In genomic region chr12:75889214-75889613, GRCh38 we compare ENCODE assay signal across 15 cellular contexts.
DNase-seq lines count a peak whose midpoint lies in the region; ATAC-seq and TF ChIP-seq lines count a peak whose summit lies in the region.
"Had no signal": no experiment of that assay in that cellular context is flagged by ENCODE, and none has a peak within 500 bp of the region (broad histone marks: within the 10 kb centered on the region; RNA-seq: fewer than 3 reads in every experiment).

No MANE protein-coding gene starts in this region.

- CTCF ChIA-PET in activated CD4-positive, alpha-beta T cell treated with anti-CD3 and anti-CD28 coated beads for 36 hours (lab: Charles Lee): interaction anchor here (0.6 kb wide), 1 partner anchor 9 kb away, joined by 3 read pairs; no protein-coding TSS in a partner anchor

- H3K36me3 ChIP-seq in ectodermal cell (ENCODE audit: control insufficient read depth, insufficient read depth, low read length): no peaks in the 10 kb centered on the region
- H3K36me3 ChIP-seq in mesodermal cell (ENCODE audit: control insufficient read depth, insufficient read depth, low read length): no peaks in the 10 kb centered on the region
- H3K36me3 ChIP-seq in testis (ENCODE audit: low read depth, missing control alignments): no peaks in the 10 kb centered on the region
- no peaks in the 10 kb centered on the region for H3K36me3 ChIP-seq in vagina
- H3K36me3 ChIP-seq: pancreas had no signal

- POLR2A ChIA-PET in activated CD4-positive, alpha-beta T cell treated with anti-CD3 and anti-CD28 coated beads for 36 hours (lab: Charles Lee): no interaction called here

- H3K27me3 ChIP-seq in right cardiac atrium (ENCODE audit: control insufficient read depth, insufficient read depth): no peaks in the 10 kb centered on the region
- no peaks in the 10 kb centered on the region for H3K27me3 ChIP-seq in ectodermal cell (ENCODE audit: control insufficient read depth, insufficient read depth, low read length, poor library complexity, severe bottlenecking)
- H3K27me3 ChIP-seq in testis: no peaks in the 10 kb centered on the region
- no peaks in the 10 kb centered on the region for H3K27me3 ChIP-seq in vagina
- H3K27me3 ChIP-seq: pancreas had no signal

- 48% methylated on average over 8 of the region's 8 CpGs for WGBS in right cardiac atrium
- 40 to 46% methylated on average over 8 of the region's 8 CpGs for WGBS in ectodermal cell, 2 experiments
- WGBS in mesodermal cell (ENCODE audit: insufficient coverage in 2 of 2), 2 experiments: 39 to 69% methylated on average over 5 of the region's 8 CpGs
- WGBS in testis, 2 donors: 21 to 36% methylated on average over 7 to 8 of the region's 8 CpGs

- H3K4me3 ChIP-seq in right cardiac atrium (ENCODE audit: low read length): no peak overlapping the region
- H3K4me3 ChIP-seq in ectodermal cell (ENCODE audit: insufficient read depth, low read depth, low read length): no peak overlapping the region
- no peak overlapping the region for H3K4me3 ChIP-seq in mesodermal cell (ENCODE audit: extremely low read depth, insufficient read depth, low read length, poor library complexity, severe bottlenecking)
- H3K4me3 ChIP-seq in testis: no peak overlapping the region
- H3K4me3 ChIP-seq in vagina: no peak overlapping the region
- H3K4me3 ChIP-seq: pancreas had no signal

- no peak overlapping the region for H3K27ac ChIP-seq in right cardiac atrium (ENCODE audit: low read length)
- H3K27ac ChIP-seq in ectodermal cell (ENCODE audit: insufficient read depth, low read depth, low read length, poor library complexity, severe bottlenecking): peak overlapping the region; percentile 57
- peak overlapping the region; percentile 72 for H3K27ac ChIP-seq in mesodermal cell (ENCODE audit: low read depth, low read length, severe bottlenecking)
- H3K27ac ChIP-seq in testis: peak overlapping the region in 1 of 2 donors; percentile 69
- H3K27ac ChIP-seq in vagina: no peak overlapping the region
- H3K27ac ChIP-seq: KMS-11, pancreas had no signal

- no peaks in the 10 kb centered on the region for H3K9me3 Mint-ChIP-seq in activated CD4-positive, alpha-beta T cell treated with anti-CD3 and anti-CD28 coated beads for 36 hours (ENCODE audit: low read depth)

- no peak for TF ChIP-seq CTCF in testis (IDR thresholded peaks at IDR 0.05)
- TF ChIP-seq CTCF in vagina (IDR thresholded peaks at IDR 0.05): no peak

- no peak overlapping the region for H3K4me3 Mint-ChIP-seq in activated CD4-positive, alpha-beta T cell treated with anti-CD3 and anti-CD28 coated beads for 36 hours

- H3K9me3 ChIP-seq in right cardiac atrium (ENCODE audit: control insufficient read depth, low read length): no peaks in the 10 kb centered on the region
- H3K9me3 ChIP-seq in ectodermal cell (ENCODE audit: control insufficient read depth, low read length): no peaks in the 10 kb centered on the region
- no peaks in the 10 kb centered on the region for H3K9me3 ChIP-seq in mesodermal cell (ENCODE audit: control insufficient read depth, low read length)
- H3K9me3 ChIP-seq in testis: no peaks in the 10 kb centered on the region
- H3K9me3 ChIP-seq in vagina: no peaks in the 10 kb centered on the region
- H3K9me3 ChIP-seq: pancreas had no signal

- TF ChIP-seq POLR2A in testis (IDR thresholded peaks at IDR 0.05): no peak
- no peak for TF ChIP-seq POLR2A in vagina (IDR thresholded peaks at IDR 0.05)

- no peak overlapping the region for H3K27ac Mint-ChIP-seq in activated CD4-positive, alpha-beta T cell treated with anti-CD3 and anti-CD28 coated beads for 36 hours

- H3K27me3 Mint-ChIP-seq in activated CD4-positive, alpha-beta T cell treated with anti-CD3 and anti-CD28 coated beads for 36 hours: peaks cover 22% of the 10 kb centered on the region

- ATAC-seq in Right ventricle myocardium inferior (peak; percentile 10), right cardiac atrium (no peak)
- ATAC-seq in activated CD4-positive, alpha-beta T cell treated with anti-CD3 and anti-CD28 coated beads for 36 hours: no peak
- ATAC-seq: esophagus mucosa had no signal

- DNase-seq in Right ventricle myocardium inferior (ENCODE audit: missing footprints): no peak
- no peak for DNase-seq in right cardiac atrium
- DNase-seq in testis: peak; percentile 64
- DNase-seq in activated CD4-positive, alpha-beta T cell treated with anti-CD3 and anti-CD28 coated beads for 36 hours: no peak
- DNase-seq in vagina (ENCODE audit: extremely low spot score in 2 of 2): no peak
- no peak for DNase-seq in stimulated activated CD8-positive, alpha-beta memory T cell treated with anti-CD3 and anti-CD28 coated beads, Interleukin-4, amount 100 ng/mL, for 48 hours
- DNase-seq: 8988T; activated T-cell treated with anti-CD3 and anti-CD28 coated beads, Interleukin-2, amount 50 U/mL, for 1 hour; aorta; NCI-H446 treated with DMSO at 0.1 percent for 48 hours; pancreas had no signal

- no peaks in the 10 kb centered on the region for H3K4me1 Mint-ChIP-seq in activated CD4-positive, alpha-beta T cell treated with anti-CD3 and anti-CD28 coated beads for 36 hours

- H3K4me1 ChIP-seq in right cardiac atrium (ENCODE audit: control insufficient read depth, insufficient read depth, low read length) (no peaks in the 10 kb centered on the region), ectodermal cell (ENCODE audit: control insufficient read depth, insufficient read depth, low read length) (peaks cover 5% of the 10 kb centered on the region), mesodermal cell (ENCODE audit: control insufficient read depth, insufficient read depth, low read length, poor library complexity, severe bottlenecking) (peaks cover 25% of the 10 kb centered on the region), testis (no peaks in the 10 kb centered on the region), vagina (no peaks in the 10 kb centered on the region)
- H3K4me1 ChIP-seq: pancreas had no signal

- intact Hi-C loops in Right ventricle myocardium inferior (cut with DNase I) (no loop called here), right cardiac atrium (cut with DNase I) (no loop called here), testis (cut with DNase I; ENCODE audit: low total_unique reads) (no loop called here), vagina (cut with DNase I) (no loop called here)
- intact Hi-C loops in activated CD4-positive, alpha-beta T cell treated with anti-CD3 and anti-CD28 coated beads for 36 hours (cut with DNase I, micrococcal nuclease): no loop called here

- H3K36me3 Mint-ChIP-seq in activated CD4-positive, alpha-beta T cell treated with anti-CD3 and anti-CD28 coated beads for 36 hours (ENCODE audit: low read depth): no peaks in the 10 kb centered on the region

Comparison
In these comparisons a context has a peak if more than half of its experiments do, and no peak if none do; other contexts are left out.
1. H3K27ac ChIP-seq: peak in ectodermal cell (single experiment) and mesodermal cell (single experiment); none in right cardiac atrium (single experiment) and vagina (single experiment).